In the genomic region with DNA sequence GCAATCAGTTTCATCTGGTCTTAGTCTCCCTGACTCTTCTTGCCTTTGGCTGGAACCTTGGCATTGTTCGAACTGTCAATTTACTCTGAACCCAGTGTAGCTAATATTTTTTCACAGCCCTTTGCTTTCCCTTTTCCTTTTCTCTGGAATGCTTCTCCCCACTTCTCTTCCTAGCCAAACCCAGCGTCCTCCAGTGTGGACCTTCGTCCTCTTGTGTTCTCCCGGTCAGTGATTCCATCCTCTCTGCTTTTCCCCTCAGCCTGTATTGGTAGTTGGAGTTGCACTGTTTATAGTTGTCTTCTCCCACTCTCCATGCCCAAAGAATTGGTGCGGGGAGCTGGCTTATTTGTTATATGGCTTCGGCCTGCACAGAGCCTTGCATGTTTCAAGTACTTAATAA, we compare ENCODE assay signal across 15 cellular contexts. TPM values are rescaled to one million over a fixed set of nuclear protein-coding genes. Genes with fewer than 3 reads are reported as not detected.
"Had no signal": no experiment of that assay in that cellular context is flagged by ENCODE, and none has a peak within 500 bp of the region (broad histone marks: within the 10 kb centered on the region; RNA-seq: fewer than 3 reads in every experiment).

No MANE protein-coding gene starts in this region.

- H3K27me3 ChIP-seq: left lung, spleen, testis had no signal

- H3K9me3 Mint-ChIP-seq: dendritic cell treated with granulocyte-macrophage colony-stimulating factor and Interleukin-4, amounts not matched to agents 40 ng/mL and 50 ng/mL, for 4 days; stimulated activated naive CD8-positive, alpha-beta T cell treated with anti-CD3 and anti-CD28 coated beads, Interleukin-15, Interleukin-2, amounts not matched to agents 100 ng/mL and 50 ng/mL, for 24 hours had no signal

- H3K4me3 Mint-ChIP-seq: dendritic cell treated with granulocyte-macrophage colony-stimulating factor and Interleukin-4, amounts not matched to agents 40 ng/mL and 50 ng/mL, for 4 days; stimulated activated naive CD8-positive, alpha-beta T cell treated with anti-CD3 and anti-CD28 coated beads, Interleukin-15, Interleukin-2, amounts not matched to agents 100 ng/mL and 50 ng/mL, for 24 hours had no signal

- H3K27me3 Mint-ChIP-seq: dendritic cell treated with granulocyte-macrophage colony-stimulating factor and Interleukin-4, amounts not matched to agents 40 ng/mL and 50 ng/mL, for 4 days; stimulated activated naive CD8-positive, alpha-beta T cell treated with anti-CD3 and anti-CD28 coated beads, Interleukin-15, Interleukin-2, amounts not matched to agents 100 ng/mL and 50 ng/mL, for 24 hours had no signal

- ATAC-seq: left lung, sciatic nerve had no signal

- H3K4me3 ChIP-seq: left lung, mucosa of descending colon, spleen, testis had no signal

- H3K27ac ChIP-seq: spleen, testis had no signal

- H3K9me3 ChIP-seq: left lung, mucosa of descending colon, spleen, testis had no signal

- H3K27ac Mint-ChIP-seq: dendritic cell treated with granulocyte-macrophage colony-stimulating factor and Interleukin-4, amounts not matched to agents 40 ng/mL and 50 ng/mL, for 4 days; stimulated activated naive CD8-positive, alpha-beta T cell treated with anti-CD3 and anti-CD28 coated beads, Interleukin-15, Interleukin-2, amounts not matched to agents 100 ng/mL and 50 ng/mL, for 24 hours had no signal

- DNase-seq: activated CD4-positive, alpha-beta T cell treated with anti-CD3 and anti-CD28 coated beads, Interleukin-2, amount 50 U/mL, for 4 hours; activated CD4-positive, CD25-positive, alpha-beta regulatory T cell treated with anti-CD3 and anti-CD28 coated beads, Interleukin-2, amount 50 U/mL, for 72 hours; activated naive CD4-positive, alpha-beta T cell; activated T-cell treated with anti-CD3 and anti-CD28 coated beads for 4 hours; aorta; left lung; mucosa of descending colon; spleen; T-helper 9 cell; testis had no signal

RNA-seq across cellular contexts. Expression of gene ACVRL1, which starts 53.6 kb away (rescaled TPM):
- polyA plus RNA-seq: keratinocyte, neural cell had no signal
